Comparison of ENCODE assay signal across 10 cellular contexts in genomic region chr16:76946879-76947278, GRCh38.
A peak's percentile ranks its signal among the peaks of the same experiment; 100 is the strongest.
DNase-seq lines count a peak whose midpoint lies in the region; ATAC-seq and TF ChIP-seq lines count a peak whose summit lies in the region.
"Had no signal": no experiment of that assay in that cellular context is flagged by ENCODE, and none has a peak within 500 bp of the region (broad histone marks: within the 10 kb centered on the region; RNA-seq: fewer than 3 reads in every experiment).

No MANE protein-coding gene starts in this region.

- H3K9me3 ChIP-seq in HUES48 (ENCODE audit: control insufficient read depth, insufficient read depth, low read length): no peaks in the 10 kb centered on the region
- H3K9me3 ChIP-seq: thoracic aorta had no signal

- H3K27me3 ChIP-seq in HUES48 (ENCODE audit: control insufficient read depth, insufficient read depth, low read length): no peaks in the 10 kb centered on the region
- no peaks in the 10 kb centered on the region for H3K27me3 ChIP-seq in kidney epithelial cell (ENCODE audit: control insufficient read depth, insufficient read depth, low read length)

- DNase-seq in amniotic epithelial cell (ENCODE audit: low read depth): peak; percentile 92
- peak; percentile 57 for DNase-seq in kidney epithelial cell (ENCODE audit: low read depth)
- no peak for DNase-seq in DMS79 treated with DMSO at 0.1 percent for 48 hours (lab: John Stamatoyannopoulos, UW)
- no peak for DNase-seq in endothelial cell (ENCODE audit: low spot score)
- DNase-seq in middle frontal gyrus (ENCODE audit: extremely low spot score, low spot score): no peak
- DNase-seq: T1000 had no signal

- H3K27ac ChIP-seq in C4-2B: peak overlapping the region; percentile 38; the same call in 1 of the 2 replicates
- peak overlapping the region; percentile 11 for H3K27ac ChIP-seq in HUES48 (ENCODE audit: low read depth, low read length)
- H3K27ac ChIP-seq: thoracic aorta had no signal

- TF ChIP-seq CTCF in C4-2B (conservative IDR thresholded peaks at IDR 0.05) (no peak), kidney epithelial cell (IDR thresholded peaks at IDR 0.05; ENCODE audit: insufficient read depth, low read length, poor library complexity, severe bottlenecking) (no peak), endothelial cell (IDR thresholded peaks at IDR 0.05; ENCODE audit: unreplicated experiment) (no peak)

- peaks cover 1% of the 10 kb centered on the region for H3K27me3 Mint-ChIP-seq in endothelial cell (ENCODE audit: unreplicated experiment)

- H3K4me3 ChIP-seq in HUES48 (ENCODE audit: low read depth, low read length) (no peak overlapping the region), kidney epithelial cell (ENCODE audit: low read depth, low read length) (no peak overlapping the region)
- H3K4me3 ChIP-seq: thoracic aorta had no signal

- peaks cover 11% of the 10 kb centered on the region for H3K4me1 Mint-ChIP-seq in endothelial cell (ENCODE audit: unreplicated experiment)

- peaks cover 5% of the 10 kb centered on the region; the same call in 1 of the 2 replicates for H3K4me1 ChIP-seq in HUES48 (ENCODE audit: control insufficient read depth, insufficient read depth, low read length)

- no peak overlapping the region for H3K27ac Mint-ChIP-seq in endothelial cell (ENCODE audit: unreplicated experiment)

- peaks cover 15% of the 10 kb centered on the region for H3K9me3 Mint-ChIP-seq in endothelial cell (ENCODE audit: unreplicated experiment)

- H3K36me3 ChIP-seq in HUES48 (ENCODE audit: control insufficient read depth, insufficient read depth, low read length): no peaks in the 10 kb centered on the region
- H3K36me3 ChIP-seq in kidney epithelial cell (ENCODE audit: control insufficient read depth, insufficient read depth, low read length): no peaks in the 10 kb centered on the region
- H3K36me3 ChIP-seq: thoracic aorta had no signal

- no peak overlapping the region for H3K9ac ChIP-seq in HUES48 (ENCODE audit: low read depth, low read length)

- H3K4me3 Mint-ChIP-seq in endothelial cell (ENCODE audit: unreplicated experiment): no peak overlapping the region

- H3K36me3 Mint-ChIP-seq in endothelial cell (ENCODE audit: low read depth, unreplicated experiment): no peaks in the 10 kb centered on the region

- no peak for ATAC-seq in GM21529 (IDR thresholded peaks at IDR 0.05; ENCODE audit: unreplicated experiment)

Comparison
In these comparisons a context has a peak if more than half of its experiments do, and no peak if none do; other contexts are left out.
1. DNase-seq: peak in amniotic epithelial cell (single experiment) and kidney epithelial cell (single experiment); none in DMS79 treated with DMSO at 0.1 percent for 48 hours (single experiment), endothelial cell (single experiment) and middle frontal gyrus (single experiment).